8 cellular contexts compared by ENCODE assay signal in the genomic region with DNA sequence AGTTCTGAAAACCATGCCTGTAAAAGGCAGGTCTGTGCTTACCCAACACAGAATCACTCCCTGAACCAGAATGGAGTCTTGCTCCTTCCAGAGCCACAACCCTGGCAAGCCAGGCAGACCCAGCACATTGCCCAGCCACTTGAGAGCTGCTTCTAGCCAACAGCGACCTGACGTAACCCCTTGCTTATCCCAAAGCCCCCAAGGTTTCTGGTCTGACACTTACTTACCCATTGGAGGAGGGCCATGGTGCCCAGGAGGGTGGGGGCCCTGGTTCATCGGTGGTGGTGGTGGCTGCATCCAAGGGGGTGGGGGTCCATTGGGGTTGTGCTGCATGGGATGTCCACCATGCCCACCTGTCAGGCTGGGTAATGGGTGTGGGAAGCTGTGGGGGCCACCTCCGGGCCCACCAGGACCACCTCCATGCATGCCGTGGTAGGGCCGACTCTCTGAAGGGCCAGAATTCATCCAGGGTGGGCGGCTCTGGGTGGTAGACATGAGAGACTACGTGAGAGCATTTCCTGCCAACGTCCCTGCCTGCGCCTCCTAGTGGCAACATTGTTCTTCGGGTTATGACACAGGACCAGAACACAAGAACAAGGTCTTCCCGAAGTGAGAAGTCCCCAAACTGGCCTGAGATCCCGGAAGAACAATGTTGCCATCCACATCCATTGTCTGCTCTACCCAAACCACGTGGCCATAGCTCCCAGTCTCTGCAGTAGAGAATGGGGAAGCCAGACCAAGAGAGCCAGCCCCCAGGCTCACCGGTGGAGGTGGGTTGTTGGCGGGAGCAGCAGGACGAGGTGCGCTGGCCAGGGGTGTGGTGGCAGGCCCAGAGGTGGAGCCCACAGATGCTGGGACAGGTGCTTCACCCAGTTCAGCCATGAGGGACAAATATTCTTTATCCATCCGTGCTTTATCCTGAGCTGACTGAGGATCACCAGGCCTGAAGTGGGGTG. TPM values are rescaled to one million over a fixed set of nuclear protein-coding genes. Genes with fewer than 3 reads are reported as not detected.
DNase-seq lines count a peak whose midpoint lies in the region; ATAC-seq lines count a peak whose summit lies in the region.

No MANE protein-coding gene starts in this region.

- peaks cover 100% of the 10 kb centered on the region for H3K36me3 Mint-ChIP-seq in effector memory CD8-positive, alpha-beta T cell (ENCODE audit: insufficient read depth)
- peaks cover 28 to 83% (median 75%) of the 10 kb centered on the region in 5 donors for H3K36me3 Mint-ChIP-seq in naive thymus-derived CD4-positive, alpha-beta T cell

- ATAC-seq in effector memory CD8-positive, alpha-beta T cell (replicated peaks) = peak; percentile 34
- peak; percentile 53 for ATAC-seq in naive thymus-derived CD4-positive, alpha-beta T cell
- peak; percentile 10 for ATAC-seq in stimulated activated naive CD8-positive, alpha-beta T cell treated with anti-CD3 and anti-CD28 coated beads, Interleukin-15, Interleukin-2, amounts not matched to agents 100 U/mL and 50 U/mL, for 24 hours

- peaks cover 56 to 89% (median 61%) of the 10 kb centered on the region in 3 experiments for H3K36me3 ChIP-seq in naive thymus-derived CD4-positive, alpha-beta T cell (ENCODE audit: control insufficient read depth in 2 of 3, insufficient read depth in 3 of 3, low read length in 3 of 3)

- peak; percentile 6 for DNase-seq in DMS79 treated with DMSO at 0.1 percent for 48 hours (lab: John Stamatoyannopoulos, UW)
- DNase-seq in DMS79 (lab: John Stamatoyannopoulos, UW) = no peak
- peak; percentile 54 for DNase-seq in NCI-H1694 (lab: John Stamatoyannopoulos, UW)
- DNase-seq in activated CD4-positive, alpha-beta T cell treated with anti-CD3 and anti-CD28 coated beads, Interleukin-2, amount 50 U/mL, for 48 hours = peak; percentile 84 to 88
- peak; percentile 81 to 85 (median 84) for DNase-seq in effector memory CD8-positive, alpha-beta T cell
- peak; percentile 65 to 86 (median 78) for DNase-seq in naive thymus-derived CD4-positive, alpha-beta T cell
- peak; percentile 91 for DNase-seq in stimulated activated naive CD8-positive, alpha-beta T cell treated with anti-CD3 and anti-CD28 coated beads, Interleukin-15, Interleukin-2, amounts not matched to agents 100 U/mL and 50 U/mL, for 24 hours
- DNase-seq in HuH-7.5 (ENCODE audit: low spot score) = no peak

- H3K27ac Mint-ChIP-seq in effector memory CD8-positive, alpha-beta T cell = peak overlapping the region; percentile 86 to 97
- H3K27ac Mint-ChIP-seq in naive thymus-derived CD4-positive, alpha-beta T cell = peak overlapping the region; percentile 79 to 97 (median 90)

- H3K4me1 Mint-ChIP-seq in effector memory CD8-positive, alpha-beta T cell (ENCODE audit: low read depth in 2 of 2) = peaks cover 70 to 72% of the 10 kb centered on the region in 2 donors
- H3K4me1 Mint-ChIP-seq in naive thymus-derived CD4-positive, alpha-beta T cell = peaks cover 59 to 97% (median 88%) of the 10 kb centered on the region in 7 donors

- peaks cover 54 to 84% of the 10 kb centered on the region in 2 donors for H3K4me1 ChIP-seq in naive thymus-derived CD4-positive, alpha-beta T cell (ENCODE audit: control insufficient read depth in 2 of 2, insufficient read depth in 2 of 2, low read length in 2 of 2)

- intact Hi-C loops in naive thymus-derived CD4-positive, alpha-beta T cell (cut with micrococcal nuclease) = loop anchor here in 1 of 2 donors (1.0 kb wide), 2 partner anchors 10 to 24 kb away; no protein-coding TSS in a partner anchor

- H3K4me3 ChIP-seq in naive thymus-derived CD4-positive, alpha-beta T cell (ENCODE audit: low read length) = no peak overlapping the region

- POLR2A ChIA-PET in naive thymus-derived CD4-positive, alpha-beta T cell (lab: Charles Lee) = interaction anchor here (0.9 to 39.7 kb wide), 7 partner anchors 3 to 106 kb away, joined by 3 to 1956 read pairs (median 3); partner anchors contain the start of genes PYGM, RASGRP2 and SF1

- H3K27me3 Mint-ChIP-seq in effector memory CD8-positive, alpha-beta T cell = no peaks in the 10 kb centered on the region
- H3K27me3 Mint-ChIP-seq in naive thymus-derived CD4-positive, alpha-beta T cell = no peaks in the 10 kb centered on the region

- H3K9me3 Mint-ChIP-seq in effector memory CD8-positive, alpha-beta T cell = no peaks in the 10 kb centered on the region
- peaks cover 0 to 4% (median 0%) of the 10 kb centered on the region in 11 donors for H3K9me3 Mint-ChIP-seq in naive thymus-derived CD4-positive, alpha-beta T cell

- peak overlapping the region; percentile 64 to 81 for H3K4me3 Mint-ChIP-seq in effector memory CD8-positive, alpha-beta T cell
- peak overlapping the region; percentile 51 to 96 (median 78) for H3K4me3 Mint-ChIP-seq in naive thymus-derived CD4-positive, alpha-beta T cell

- CTCF ChIA-PET in naive thymus-derived CD4-positive, alpha-beta T cell (lab: Charles Lee) = interaction anchor here (0.6 to 19.1 kb wide), 7 partner anchors 8 to 194 kb away, joined by 3 to 305 read pairs (median 3); partner anchors contain the start of genes PYGM and RASGRP2

- no peaks in the 10 kb centered on the region for H3K27me3 ChIP-seq in naive thymus-derived CD4-positive, alpha-beta T cell (ENCODE audit: control insufficient read depth in 2 of 2, insufficient read depth in 2 of 2, low read length in 2 of 2)

- H3K27ac ChIP-seq in naive thymus-derived CD4-positive, alpha-beta T cell (ENCODE audit: low read depth, low read length) = peak overlapping the region; percentile 69

- H3K9me3 ChIP-seq in naive thymus-derived CD4-positive, alpha-beta T cell (ENCODE audit: control insufficient read depth in 2 of 3, low read length in 3 of 3) = no peaks in the 10 kb centered on the region

RNA-seq across cellular contexts. Expression of gene PYGM, which starts 7.8 kb away (rescaled TPM):
- total RNA-seq in naive thymus-derived CD4-positive, alpha-beta T cell = 10 to 100 TPM in 4 of 5 experiments, 1 to 10 TPM in 1; 8.0 to 16.2 (median 13.9) TPM
- polyA plus RNA-seq in naive thymus-derived CD4-positive, alpha-beta T cell = under 1 TPM; 0.26 to 0.64 TPM

RNA-seq across cellular contexts. Expression of gene SF1, which starts 10.7 kb away (rescaled TPM):
- total RNA-seq in naive thymus-derived CD4-positive, alpha-beta T cell = 1,000 to 10,000 TPM in 2 of 5 experiments, 100 to 1,000 TPM in 3; 462 to 1,612 (median 904) TPM
- 100 to 1,000 TPM; 101 to 155 TPM for polyA plus RNA-seq in naive thymus-derived CD4-positive, alpha-beta T cell

RNA-seq across cellular contexts. Expression of gene RASGRP2, which starts 23.7 kb away (rescaled TPM):
- 100 to 1,000 TPM; 211 to 697 (median 654) TPM for total RNA-seq in naive thymus-derived CD4-positive, alpha-beta T cell
- 100 to 1,000 TPM; 197 to 312 TPM for polyA plus RNA-seq in naive thymus-derived CD4-positive, alpha-beta T cell

RNA-seq across cellular contexts. Expression of gene MAP4K2, which starts 35.4 kb away (rescaled TPM):
- total RNA-seq in naive thymus-derived CD4-positive, alpha-beta T cell = 100 to 1,000 TPM in 2 of 5 experiments, 10 to 100 TPM in 3; 75.2 to 130 (median 84.3) TPM
- polyA plus RNA-seq in naive thymus-derived CD4-positive, alpha-beta T cell = 10 to 100 TPM; 40.7 to 63.0 TPM

RNA-seq across cellular contexts. Expression of gene MEN1, which starts 42.7 kb away (rescaled TPM):
- total RNA-seq in naive thymus-derived CD4-positive, alpha-beta T cell = 10 to 100 TPM; 25.7 to 46.4 (median 38.0) TPM
- 10 to 100 TPM; 33.8 to 54.9 TPM for polyA plus RNA-seq in naive thymus-derived CD4-positive, alpha-beta T cell

Comparison
In these comparisons a context has a peak if more than half of its experiments do, and no peak if none do; other contexts are left out.
1. DNase-seq: peak in DMS79 treated with DMSO at 0.1 percent for 48 hours (single experiment), NCI-H1694 (single experiment), activated CD4-positive, alpha-beta T cell treated with anti-CD3 and anti-CD28 coated beads, Interleukin-2, amount 50 U/mL, for 48 hours (2 of 2), effector memory CD8-positive, alpha-beta T cell (3 of 3), naive thymus-derived CD4-positive, alpha-beta T cell (9 of 9) and stimulated activated naive CD8-positive, alpha-beta T cell treated with anti-CD3 and anti-CD28 coated beads, Interleukin-15, Interleukin-2, amounts not matched to agents 100 U/mL and 50 U/mL, for 24 hours (single experiment); none in DMS79 (single experiment) and HuH-7.5 (single experiment).
2. Peak in every context shown above with its lines, with median percentiles within 50 percentile points of each other: ATAC-seq.